Comparison of ENCODE assay signal across 8 cellular contexts in genomic region chr21:41933259-41934079, GRCh38. TPM values are rescaled to one million over a fixed set of nuclear protein-coding genes. Genes with fewer than 3 reads are reported as not detected.
DNase-seq lines count a peak whose midpoint lies in the region; ATAC-seq and TF ChIP-seq lines count a peak whose summit lies in the region.

No MANE protein-coding gene starts in this region.

- H2BK120ac ChIP-seq in IMR-90 (ENCODE audit: low read depth, low read length), result peak overlapping the region; percentile 84

- no peak overlapping the region for H3K56ac ChIP-seq in IMR-90 (ENCODE audit: extremely low read depth, insufficient read depth, low read length)

- peak overlapping the region; percentile 67; the same call in 2 of the 3 replicates for H2BK15ac ChIP-seq in IMR-90 (ENCODE audit: low read depth, low read length)

- BruUV-seq in IMR-90 (replicated peaks; lab: Mats Ljungman, UMichigan) (no TSS peak), mammary epithelial cell (replicated peaks; lab: Mats Ljungman, UMichigan) (no TSS peak)

- dilution Hi-C loops in IMR-90 (cut with HindIII; ENCODE audit: low sequenced_read_pairs, unreplicated experiment) (no loop called here), mammary epithelial cell (cut with HindIII; ENCODE audit: low sequenced_read_pairs) (loop anchor here (5.0 to 25.0 kb wide), 2 partner anchors 74 to 321 kb away; no protein-coding TSS in a partner anchor)

- peak overlapping the region; percentile 81 for H2BK5ac ChIP-seq in IMR-90 (ENCODE audit: low read depth, low read length, poor library complexity, severe bottlenecking)

- H3K79me1 ChIP-seq in IMR-90 (ENCODE audit: low read depth in 1 of 2, low read length in 2 of 2), result peaks cover 20 to 55% of the 10 kb centered on the region in 2 experiments

- no peaks in the 10 kb centered on the region for H3K9me3 Mint-ChIP-seq in progenitor cell of endocrine pancreas (ENCODE audit: low read depth)

- H3K4me1 ChIP-seq in IMR-90 (ENCODE audit: control insufficient read depth, insufficient read depth, low read length), result peaks cover 19% of the 10 kb centered on the region
- peaks cover 54% of the 10 kb centered on the region for H3K4me1 ChIP-seq in mammary epithelial cell (ENCODE audit: insufficient read depth, low read length)
- H3K4me1 ChIP-seq in left lung, result peaks cover 7 to 27% of the 10 kb centered on the region in 2 donors
- peaks cover 4 to 27% of the 10 kb centered on the region in 2 donors for H3K4me1 ChIP-seq in thoracic aorta (ENCODE audit: control insufficient read depth in 1 of 2, low read depth in 2 of 2)

- H3K36me3 Mint-ChIP-seq in progenitor cell of endocrine pancreas (ENCODE audit: insufficient read depth), result peaks cover 5% of the 10 kb centered on the region

- peak overlapping the region; percentile 78 for H4K91ac ChIP-seq in IMR-90 (ENCODE audit: insufficient read depth, low read depth, low read length)

- POLR2A ChIA-PET in IMR-90 (lab: Charles Lee; ENCODE audit: unreplicated experiment), result no interaction called here

- ATAC-seq in IMR-90 (ENCODE audit: low read depth), result peak; percentile 22
- ATAC-seq in left lung, result peak; percentile 34
- no peak for ATAC-seq in thoracic aorta (ENCODE audit: insufficient number of reproducible peaks, low FRiP score, low read depth)

- H3K27me3 Mint-ChIP-seq in progenitor cell of endocrine pancreas, result no peaks in the 10 kb centered on the region

- H3K27me3 ChIP-seq in IMR-90 (ENCODE audit: control insufficient read depth, insufficient read depth, low read length) (no peaks in the 10 kb centered on the region), mammary epithelial cell (ENCODE audit: insufficient read depth, low read length) (no peaks in the 10 kb centered on the region), left lung (no peaks in the 10 kb centered on the region), thoracic aorta (replicated peaks; ENCODE audit: insufficient read depth) (no peaks in the 10 kb centered on the region), H7 (ENCODE audit: control insufficient read depth, insufficient read depth, low read length) (no peaks in the 10 kb centered on the region)

- peak; percentile 47 for TF ChIP-seq RAD21 in IMR-90 (IDR thresholded peaks at IDR 0.05; ENCODE audit: low read length)

- intact Hi-C loops in IMR-90 (cut with micrococcal nuclease) (no loop called here), mammary epithelial cell (cut with micrococcal nuclease) (loop anchor here (1.0 to 5.0 kb wide), 10 partner anchors 19 to 651 kb away; partner anchors contain the start of gene RIPK4), left lung (cut with DNase I) (no loop called here)

- peak overlapping the region; percentile 55 for H4K5ac ChIP-seq in IMR-90 (ENCODE audit: low read depth, low read length)

- peaks cover 27% of the 10 kb centered on the region for H3K4me1 Mint-ChIP-seq in progenitor cell of endocrine pancreas (ENCODE audit: low read depth)

- H3K18ac ChIP-seq in IMR-90 (ENCODE audit: low read depth, low read length), result peak overlapping the region; percentile 63

- peak; percentile 54 for TF ChIP-seq CTCF in IMR-90 (conservative IDR thresholded peaks at IDR 0.05; ENCODE audit: low read depth, low read length)
- TF ChIP-seq CTCF in mammary epithelial cell (conservative IDR thresholded peaks at IDR 0.05 in 1 of 2, IDR thresholded peaks at IDR 0.05 in 1 of 2; ENCODE audit: extremely low read depth in 1 of 2, insufficient read depth in 1 of 2, low read depth in 1 of 2, low read length in 2 of 2), result peak; percentile 45 to 66
- TF ChIP-seq CTCF in left lung (IDR thresholded peaks at IDR 0.05), result peak; percentile 7 to 16
- TF ChIP-seq CTCF in thoracic aorta (IDR thresholded peaks at IDR 0.05), result peak; percentile 33
- TF ChIP-seq CTCF in progenitor cell of endocrine pancreas (IDR thresholded peaks at IDR 0.05; ENCODE audit: unreplicated experiment), result no peak
- TF ChIP-seq CTCF in GM20000 (IDR thresholded peaks at IDR 0.05; ENCODE audit: extremely low read depth, missing control alignments), result no peak

- CTCF ChIA-PET in IMR-90 (lab: Yijun Ruan, JAX) (interaction anchor here (1.1 to 2.2 kb wide), 4 partner anchors 116 to 321 kb away, joined by 3 to 10 read pairs (median 6); no protein-coding TSS in a partner anchor), mammary epithelial cell (lab: Charles Lee; ENCODE audit: low non-redundant PET) (interaction anchor here (0.5 to 0.7 kb wide), 4 partner anchors 117 to 188 kb away, joined by 3 to 11 read pairs (median 3); no protein-coding TSS in a partner anchor)

- H3K9me3 ChIP-seq in IMR-90 (ENCODE audit: control insufficient read depth, insufficient read depth, low read length) (no peaks in the 10 kb centered on the region), mammary epithelial cell (replicated peaks; ENCODE audit: insufficient read depth, low read length) (no peaks in the 10 kb centered on the region), left lung (no peaks in the 10 kb centered on the region), thoracic aorta (no peaks in the 10 kb centered on the region)

- H3K14ac ChIP-seq in IMR-90 (replicated peaks; ENCODE audit: low read depth, low read length), result peak overlapping the region; percentile 46

- no peak overlapping the region for H3K4me3 Mint-ChIP-seq in progenitor cell of endocrine pancreas (ENCODE audit: low read depth)

- no peak overlapping the region for H3K27ac Mint-ChIP-seq in progenitor cell of endocrine pancreas

- peak overlapping the region; percentile 76; the same call in 1 of the 2 replicates for H3K23ac ChIP-seq in IMR-90 (ENCODE audit: low read depth, low read length)

- H3K27ac ChIP-seq in IMR-90 (ENCODE audit: insufficient read depth, low read length), result peak overlapping the region; percentile 69
- peak overlapping the region; percentile 89 for H3K27ac ChIP-seq in mammary epithelial cell (ENCODE audit: insufficient read depth, low read depth, low read length)
- H3K27ac ChIP-seq in left lung, result peak overlapping the region; percentile 36 to 50
- H3K27ac ChIP-seq in thoracic aorta, result peak overlapping the region; percentile 64 to 65

- no peak for TF ChIP-seq POLR2A in IMR-90 (IDR thresholded peaks at IDR 0.05; ENCODE audit: low read depth, low read length)

- H3K79me2 ChIP-seq in mammary epithelial cell (ENCODE audit: insufficient read depth, low read length), result peaks cover 49% of the 10 kb centered on the region

- H3K9ac ChIP-seq in IMR-90 (ENCODE audit: low read depth, low read length), result 0 out of 2 replicates have a peak overlapping the region, but pooled peaks have one; percentile 21
- peak overlapping the region; percentile 58 for H3K9ac ChIP-seq in mammary epithelial cell (ENCODE audit: insufficient read depth, low read length)

- H2AK5ac ChIP-seq in IMR-90 (ENCODE audit: low read depth, low read length), result peak overlapping the region; percentile 75

- H2AK9ac ChIP-seq in IMR-90 (replicated peaks; ENCODE audit: low read depth, low read length, poor library complexity), result peak overlapping the region; percentile 18

- H3K4me3 ChIP-seq in IMR-90 (ENCODE audit: insufficient read depth, low read depth, low read length) (peak overlapping the region; percentile 19), mammary epithelial cell (replicated peaks in 1 of 3; ENCODE audit: insufficient read depth in 1 of 3, low read depth in 2 of 3, low read length in 3 of 3) (peak overlapping the region; percentile 29 to 43 (median 42)), left lung (peak overlapping the region in 1 of 2 donors; percentile 26), thoracic aorta (peak overlapping the region; percentile 65), H7 (ENCODE audit: insufficient read depth, low read depth, low read length) (no peak overlapping the region)

- in situ Hi-C loops in IMR-90 (cut with MboI; ENCODE audit: low sequenced_read_pairs) (loop anchor here (10.0 kb wide), 1 partner anchor 161 kb away; no protein-coding TSS in a partner anchor), mammary epithelial cell (cut with MboI; ENCODE audit: low sequenced_read_pairs in 2 of 2) (loop anchor here (10.0 to 25.0 kb wide), 3 partner anchors 181 to 321 kb away; no protein-coding TSS in a partner anchor)

- H4K20me1 ChIP-seq in IMR-90 (ENCODE audit: insufficient read depth, low read length) (no peaks in the 10 kb centered on the region), mammary epithelial cell (ENCODE audit: insufficient read depth, low read length) (no peaks in the 10 kb centered on the region)

- peak overlapping the region; percentile 91 for H3K4ac ChIP-seq in IMR-90 (ENCODE audit: low read depth, low read length)

- 55% methylated on average over 5 of the region's 20 CpGs; no CpG with 5 or more reads in 1 of the 2 experiments for WGBS in IMR-90 (ENCODE audit: extremely low coverage in 2 of 2, insufficient read length in 1 of 2), 2 experiments
- 10% methylated on average over 13 of the region's 20 CpGs for WGBS in mammary epithelial cell (ENCODE audit: low coverage, missing lambda C conversion rate)

- H2BK20ac ChIP-seq in IMR-90 (ENCODE audit: low read depth, low read length), result peak overlapping the region; percentile 54

- H2AFZ ChIP-seq in IMR-90 (replicated peaks; ENCODE audit: low read length, poor library complexity) (peak overlapping the region; percentile 74), mammary epithelial cell (ENCODE audit: low read depth, low read length) (peak overlapping the region; percentile 90)

- peak; percentile 56 for DNase-seq in IMR-90
- DNase-seq in mammary epithelial cell, result peak; percentile 54
- DNase-seq in left lung, result peak in 1 of 2 donors; percentile 36
- no peak for DNase-seq in thoracic aorta (ENCODE audit: low spot score)
- no peak for DNase-seq in H7
- no peak for DNase-seq in progenitor cell of endocrine pancreas (ENCODE audit: low spot score, unreplicated experiment)
- DNase-seq in GM20000 (ENCODE audit: low spot score), result no peak
- DNase-seq in MV-4-11 (lab: John Stamatoyannopoulos, UW), result no peak

- H4K8ac ChIP-seq in IMR-90 (ENCODE audit: low read depth in 2 of 2, low read length in 2 of 2), result peak overlapping the region; percentile 76 to 83

- H3K36me3 ChIP-seq in IMR-90 (ENCODE audit: control insufficient read depth, insufficient read depth, low read length) (peaks cover 2% of the 10 kb centered on the region; the same call in 1 of the 2 replicates), mammary epithelial cell (ENCODE audit: insufficient read depth, low read length) (no peaks in the 10 kb centered on the region), left lung (no peaks in the 10 kb centered on the region), thoracic aorta (no peaks in the 10 kb centered on the region), H7 (replicated peaks; ENCODE audit: control insufficient read depth, insufficient read depth, low read length) (no peaks in the 10 kb centered on the region)

- H3K4me2 ChIP-seq in IMR-90 (ENCODE audit: low read depth, low read length) (peak overlapping the region; percentile 57), mammary epithelial cell (ENCODE audit: insufficient read depth, low read depth, low read length) (peak overlapping the region; percentile 91)

- H3K9me1 ChIP-seq in IMR-90 (ENCODE audit: insufficient read depth, low read length), result peaks cover 27% of the 10 kb centered on the region

RNA-seq across cellular contexts. Expression of gene C2CD2, which starts 20.3 kb away (rescaled TPM):
- 19.4 and 25.3 TPM in 2 replicates for total RNA-seq in IMR-90 (2012; rRNA removed)
- 10.6 and 15.6 TPM in 2 replicates for polyA plus RNA-seq in IMR-90 (2012; rRNA removed)
- polyA plus RNA-seq in IMR-90 (2012; cell fraction: cytosol; rRNA removed), result 5.8 and 8.5 TPM in 2 replicates
- 28.1 and 43.3 TPM in 2 replicates for polyA plus RNA-seq in IMR-90 (2012; cell fraction: nucleus; rRNA removed; ENCODE audit: low replicate concordance)
- 10 to 100 TPM; 29.1 to 36.7 TPM for total RNA-seq in mammary epithelial cell
- 28.0 TPM for polyA plus RNA-seq in mammary epithelial cell
- 90.3 TPM for polyA minus RNA-seq in mammary epithelial cell
- 10 to 100 TPM; 19.4 to 22.0 TPM for total RNA-seq in left lung
- total RNA-seq in thoracic aorta, result 10 to 100 TPM; 59.5 to 77.3 TPM
- total RNA-seq in H7 (2014; rRNA removed; shearing (Covaris generic)), result 9.8 and 12.5 TPM in 2 replicates
- total RNA-seq in progenitor cell of endocrine pancreas, result 24.8 and 26.3 TPM in 2 replicates

RNA-seq across cellular contexts. Expression of gene PRDM15, which starts 54.3 kb away (rescaled TPM):
- total RNA-seq in IMR-90 (2012; rRNA removed), result 5.6 and 8.8 TPM in 2 replicates
- 7.3 and 7.6 TPM in 2 replicates for polyA plus RNA-seq in IMR-90 (2012; rRNA removed)
- polyA plus RNA-seq in IMR-90 (2012; cell fraction: cytosol; rRNA removed), result 2.5 and 3.2 TPM in 2 replicates
- polyA plus RNA-seq in IMR-90 (2012; cell fraction: nucleus; rRNA removed; ENCODE audit: low replicate concordance), result 32.6 and 43.8 TPM in 2 replicates
- 1 to 10 TPM; 7.2 to 8.1 TPM for total RNA-seq in mammary epithelial cell
- 5.8 TPM for polyA plus RNA-seq in mammary epithelial cell
- polyA minus RNA-seq in mammary epithelial cell, result 29.5 TPM
- 1 to 10 TPM; 6.2 to 7.8 TPM for total RNA-seq in left lung
- total RNA-seq in thoracic aorta, result 10 to 100 TPM in 1 of 2 donors, 1 to 10 TPM in 1; 9.0 to 14.9 TPM
- 6.7 and 8.4 TPM in 2 replicates for total RNA-seq in H7 (2014; rRNA removed; shearing (Covaris generic))
- total RNA-seq in progenitor cell of endocrine pancreas, result 14.0 and 16.2 TPM in 2 replicates

Comparison
In these comparisons a context has a peak if more than half of its experiments do, and no peak if none do; other contexts are left out.
1. DNase-seq: peak in IMR-90 (single experiment) and mammary epithelial cell (single experiment); none in thoracic aorta (single experiment), H7 (single experiment), progenitor cell of endocrine pancreas (single experiment), GM20000 (single experiment) and MV-4-11 (single experiment).
2. CTCF ChIP-seq: peak in IMR-90 (single experiment), mammary epithelial cell (2 of 2), left lung (2 of 2) and thoracic aorta (single experiment); none in progenitor cell of endocrine pancreas (single experiment) and GM20000 (single experiment).
3. Peak in every context shown above with its lines, with median percentiles within 50 percentile points of each other: H3K27ac ChIP-seq.